ENCODE assay signal across 8 cellular contexts in genomic region chr12:71846322-71846940, GRCh38. TPM values are rescaled to one million over a fixed set of nuclear protein-coding genes. Genes with fewer than 3 reads are reported as not detected.
A peak's percentile ranks its signal among the peaks of the same experiment; 100 is the strongest.
DNase-seq lines count a peak whose midpoint lies in the region; ATAC-seq and TF ChIP-seq lines count a peak whose summit lies in the region.

No MANE protein-coding gene starts in this region.

- H3K4me1 ChIP-seq in spleen (peaks cover 36 to 82% (median 65%) of the 10 kb centered on the region in 6 donors), right cardiac atrium (ENCODE audit: control insufficient read depth, insufficient read depth, low read length) (peaks cover 5% of the 10 kb centered on the region)

- peaks cover 0 to 7% (median under 1%) of the 10 kb centered on the region in 8 donors for H3K9me3 ChIP-seq in spleen
- H3K9me3 ChIP-seq in right cardiac atrium (ENCODE audit: control insufficient read depth, low read length), result no peaks in the 10 kb centered on the region

- H3K36me3 ChIP-seq in spleen, result peaks cover 0 to 38% (median 7%) of the 10 kb centered on the region in 6 donors

- TF ChIP-seq POLR2A in spleen (IDR thresholded peaks at IDR 0.05), result no peak

- in situ Hi-C loops in G401 (cut with HindIII; ENCODE audit: low sequenced_read_pairs), result no loop called here

- no peak for ATAC-seq in HG03045 (IDR thresholded peaks at IDR 0.05; ENCODE audit: unreplicated experiment)
- no peak for ATAC-seq in right cardiac atrium

- WGBS in spleen, 5 donors, result 64 to 85% (median 80%) methylated on average over 3 of the region's 3 CpGs
- 75% methylated on average over 3 of the region's 3 CpGs for WGBS in right cardiac atrium

- H3K4me3 ChIP-seq in fibroblast of pulmonary artery (replicated peaks; ENCODE audit: low read depth, low read length) (no peak overlapping the region), spleen (no peak overlapping the region), right cardiac atrium (ENCODE audit: low read length) (no peak overlapping the region)

- no peaks in the 10 kb centered on the region for H3K27me3 ChIP-seq in spleen (replicated peaks in 1 of 7)
- no peaks in the 10 kb centered on the region for H3K27me3 ChIP-seq in right cardiac atrium (ENCODE audit: control insufficient read depth, insufficient read depth)

- TF ChIP-seq CTCF in fibroblast of pulmonary artery (IDR thresholded peaks at IDR 0.05; ENCODE audit: low read length, missing control alignments), result peak; percentile 64
- TF ChIP-seq CTCF in spleen (IDR thresholded peaks at IDR 0.05 in 8 of 11, conservative IDR thresholded peaks at IDR 0.05 in 3 of 11), result peak in 9 of 11 experiments; percentile 13 to 55 (median 41)

- DNase-seq in G401 (ENCODE audit: low spot score) (peak; percentile 13), HEK293T (ENCODE audit: extremely low spot score) (no peak), RKO (ENCODE audit: low spot score) (peak; percentile 68), fibroblast of pulmonary artery (ENCODE audit: low read depth) (peak; percentile 63), spleen (no peak), NCI-H1092 treated with DMSO at 0.1 percent for 48 hours (lab: John Stamatoyannopoulos, UW) (no peak), right cardiac atrium (no peak)

- CTCF ChIA-PET in HEK293T (lab: Yijun Ruan, JAX), result interaction anchor here (0.5 to 0.9 kb wide), 6 partner anchors 9 to 93 kb away, joined by 3 to 5 read pairs (median 3); no protein-coding TSS in a partner anchor

- H3K27ac ChIP-seq in spleen, result peak overlapping the region in 6 of 8 donors; percentile 10 to 44 (median 25)
- no peak overlapping the region for H3K27ac ChIP-seq in right cardiac atrium (ENCODE audit: low read length)

- POLR2A ChIA-PET in HEK293T (lab: Yijun Ruan, JAX), result no interaction called here

- intact Hi-C loops in spleen (cut with DNase I; ENCODE audit: low total_unique reads), result no loop called here
- intact Hi-C loops in right cardiac atrium (cut with DNase I), result loop anchor here in 2 of 4 donors (5.0 to 10.0 kb wide), 2 partner anchors 62 to 64 kb away; no protein-coding TSS in a partner anchor

TF ChIP-seq in HEK293T, 16 proteins besides CTCF, POLR2A, EP300 and RAD21:
- TF ChIP-seq L3MBTL2 (conservative IDR thresholded peaks at IDR 0.05) (no peak), ARNT (IDR thresholded peaks at IDR 0.05) (no peak), CTBP1 (IDR thresholded peaks at IDR 0.05; ENCODE audit: borderline replicate concordance) (no peak), SUZ12 (IDR thresholded peaks at IDR 0.05) (no peak), ZNF384 (IDR thresholded peaks at IDR 0.05) (peak; percentile 31; the same call in 1 of the 2 replicates)

RNA-seq across cellular contexts. Expression of gene TBC1D15, which starts 6.9 kb away (rescaled TPM):
- total RNA-seq in G401 (2014; rRNA removed; shearing (Covaris generic)), result 14.3 and 14.8 TPM in 2 replicates
- total RNA-seq in spleen (10 to 100 TPM; 53.7 to 81.9 (median 69.6) TPM), right cardiac atrium (10 to 100 TPM; 22.9 to 30.8 (median 28.5) TPM)
- polyA plus RNA-seq in spleen (10 to 100 TPM; 22.4 to 29.6 (median 25.4) TPM), right cardiac atrium (16.7 TPM)

Comparison
In these comparisons a context has a peak if more than half of its experiments do, and no peak if none do; other contexts are left out.
1. DNase-seq: peak in G401 (single experiment), RKO (single experiment) and fibroblast of pulmonary artery (single experiment); none in HEK293T (single experiment), spleen (single experiment), NCI-H1092 treated with DMSO at 0.1 percent for 48 hours (single experiment) and right cardiac atrium (0 of 3).